ENCODE assay signal across 1 cellular context in the genomic region with DNA sequence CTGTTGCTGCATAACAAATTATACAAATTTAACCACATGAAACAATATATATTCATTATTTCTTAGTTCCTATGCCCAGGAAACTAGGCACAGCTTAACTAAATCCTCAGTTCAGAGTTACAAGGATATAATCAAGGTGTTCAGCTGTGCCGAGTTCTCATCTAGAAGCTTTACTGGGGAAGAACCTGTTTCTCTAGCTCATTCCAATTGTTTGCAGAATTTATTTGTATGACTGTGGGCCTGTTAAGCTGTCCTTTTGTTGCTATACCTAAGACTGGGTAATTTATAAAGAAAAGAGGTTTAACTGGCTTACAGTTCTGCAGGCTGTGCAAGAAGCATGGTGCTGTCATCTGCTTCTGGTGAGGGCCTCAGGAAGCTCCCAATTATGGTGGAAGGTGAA.
TF ChIP-seq lines count a peak whose summit lies in the region.

No MANE protein-coding gene starts in this region.

TF ChIP-seq in HCT116, 20 proteins besides CTCF, POLR2A, EP300 and RAD21:
- TF ChIP-seq JUND (IDR thresholded peaks at IDR 0.05) (no peak), POLR2AphosphoS5 (IDR thresholded peaks at IDR 0.05; ENCODE audit: low read depth, low read length) (no peak), ELF1 (IDR thresholded peaks at IDR 0.05; ENCODE audit: borderline replicate concordance, low read depth) (no peak), CEBPB (IDR thresholded peaks at IDR 0.05; ENCODE audit: low read depth) (no peak), SIN3A (IDR thresholded peaks at IDR 0.05; ENCODE audit: low read depth) (no peak)
- TF ChIP-seq, protein P1, sequence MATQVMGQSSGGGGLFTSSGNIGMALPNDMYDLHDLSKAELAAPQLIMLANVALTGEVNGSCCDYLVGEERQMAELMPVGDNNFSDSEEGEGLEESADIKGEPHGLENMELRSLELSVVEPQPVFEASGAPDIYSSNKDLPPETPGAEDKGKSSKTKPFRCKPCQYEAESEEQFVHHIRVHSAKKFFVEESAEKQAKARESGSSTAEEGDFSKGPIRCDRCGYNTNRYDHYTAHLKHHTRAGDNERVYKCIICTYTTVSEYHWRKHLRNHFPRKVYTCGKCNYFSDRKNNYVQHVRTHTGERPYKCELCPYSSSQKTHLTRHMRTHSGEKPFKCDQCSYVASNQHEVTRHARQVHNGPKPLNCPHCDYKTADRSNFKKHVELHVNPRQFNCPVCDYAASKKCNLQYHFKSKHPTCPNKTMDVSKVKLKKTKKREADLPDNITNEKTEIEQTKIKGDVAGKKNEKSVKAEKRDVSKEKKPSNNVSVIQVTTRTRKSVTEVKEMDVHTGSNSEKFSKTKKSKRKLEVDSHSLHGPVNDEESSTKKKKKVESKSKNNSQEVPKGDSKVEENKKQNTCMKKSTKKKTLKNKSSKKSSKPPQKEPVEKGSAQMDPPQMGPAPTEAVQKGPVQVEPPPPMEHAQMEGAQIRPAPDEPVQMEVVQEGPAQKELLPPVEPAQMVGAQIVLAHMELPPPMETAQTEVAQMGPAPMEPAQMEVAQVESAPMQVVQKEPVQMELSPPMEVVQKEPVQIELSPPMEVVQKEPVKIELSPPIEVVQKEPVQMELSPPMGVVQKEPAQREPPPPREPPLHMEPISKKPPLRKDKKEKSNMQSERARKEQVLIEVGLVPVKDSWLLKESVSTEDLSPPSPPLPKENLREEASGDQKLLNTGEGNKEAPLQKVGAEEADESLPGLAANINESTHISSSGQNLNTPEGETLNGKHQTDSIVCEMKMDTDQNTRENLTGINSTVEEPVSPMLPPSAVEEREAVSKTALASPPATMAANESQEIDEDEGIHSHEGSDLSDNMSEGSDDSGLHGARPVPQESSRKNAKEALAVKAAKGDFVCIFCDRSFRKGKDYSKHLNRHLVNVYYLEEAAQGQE (IDR thresholded peaks at IDR 0.05; ENCODE audit: low read depth): no peak
TF ChIP-seq in HCT116: peak in this region for 0.
